ENCODE assay signal across 8 cellular contexts in the genomic region with DNA sequence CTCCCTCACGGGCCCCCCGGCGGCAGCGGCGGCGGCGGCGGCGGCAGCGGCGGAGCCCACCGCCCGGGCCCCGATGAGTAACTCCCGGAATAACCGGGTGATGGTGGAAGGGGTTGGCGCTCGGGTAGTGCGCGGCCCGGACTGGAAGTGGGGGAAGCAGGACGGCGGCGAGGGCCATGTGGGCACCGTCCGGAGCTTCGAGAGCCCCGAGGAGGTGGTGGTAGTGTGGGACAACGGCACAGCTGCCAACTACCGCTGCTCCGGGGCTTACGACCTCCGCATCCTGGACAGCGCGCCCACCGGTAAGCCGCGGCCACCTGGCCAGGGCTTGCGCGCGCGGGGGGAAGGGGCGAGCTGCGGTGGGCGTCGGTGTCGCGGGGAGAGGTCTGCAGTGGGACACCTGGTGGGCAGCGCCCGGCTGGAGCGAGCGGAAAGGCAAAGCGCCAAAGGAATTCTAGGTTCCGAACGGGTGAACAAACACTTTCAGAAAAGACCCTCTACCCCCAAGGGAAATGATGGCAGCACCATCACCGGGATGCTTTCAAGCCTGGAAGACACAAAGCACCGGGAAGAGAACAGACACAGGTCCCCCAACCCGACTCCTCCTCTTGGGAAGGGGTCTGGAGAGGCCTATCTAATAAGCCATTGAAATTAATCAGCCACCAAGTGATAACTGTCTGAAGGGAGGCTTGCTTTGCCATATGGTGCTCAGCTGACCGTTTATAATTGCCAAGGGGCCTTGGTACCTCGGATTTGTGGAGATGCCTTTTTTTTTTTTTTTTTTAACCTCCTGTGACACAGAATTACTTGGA. TPM values are rescaled to one million over a fixed set of nuclear protein-coding genes. Genes with fewer than 3 reads are reported as not detected.
DNase-seq lines count a peak whose midpoint lies in the region; ATAC-seq, FAIRE-seq and TF ChIP-seq lines count a peak whose summit lies in the region.

No MANE protein-coding gene starts in this region.

- peak; percentile 6 for FAIRE-seq in K562 (lab: Jason Lieb, UNC)

- WGBS in K562 (ENCODE audit: insufficient coverage, low coverage, missing lambda C conversion rate), result under 1% methylated on average over 26 of the region's 60 CpGs
- WGBS in spleen, 5 donors, result 1 to 5% (median 2%) methylated on average over 15 to 60 of the region's 60 CpGs

- CTCF ChIA-PET in K562 (lab: Yijun Ruan, JAX; ENCODE audit: low intra/inter-chr PET ratio), result no interaction called here

- H3K4me2 ChIP-seq in K562 (ENCODE audit: insufficient read depth, low read length), result peak overlapping the region; percentile 84

- H3K9me1 ChIP-seq in K562 (ENCODE audit: control insufficient read depth, insufficient read depth, low read length), result no peaks in the 10 kb centered on the region

- peak; percentile 4 for ATAC-seq in GM18861 (IDR thresholded peaks at IDR 0.05; ENCODE audit: unreplicated experiment)
- peak; percentile 4 for ATAC-seq in HG03135 (IDR thresholded peaks at IDR 0.05; ENCODE audit: unreplicated experiment)
- no peak; the same call in 2 of the 3 replicates for ATAC-seq in RWPE2 (ENCODE audit: low read depth)
- ATAC-seq in K562, result no peak

- peaks cover 12% of the 10 kb centered on the region; the same call in 1 of the 2 replicates for H4K20me1 ChIP-seq in K562 (replicated peaks; ENCODE audit: control insufficient read depth, insufficient read depth, low read length)

- H3K9me3 ChIP-seq in RWPE2 (ENCODE audit: severe bottlenecking) (no peaks in the 10 kb centered on the region), K562 (replicated peaks; ENCODE audit: control insufficient read depth, insufficient read depth, low read depth, low read length) (no peaks in the 10 kb centered on the region), spleen (peaks cover 0 to 7% (median 3%) of the 10 kb centered on the region in 8 donors)

- TSS peak; percentile 36 for BruUV-seq in K562 (replicated peaks; lab: Mats Ljungman, UMichigan)

- H3K36me3 ChIP-seq in RWPE2 (ENCODE audit: low read depth) (0 out of 2 replicates have a peak, but pooled peaks cover 4% of the 10 kb centered on the region), K562 (ENCODE audit: control insufficient read depth, insufficient read depth, low read length) (no peaks in the 10 kb centered on the region), spleen (no peaks in the 10 kb centered on the region)

- TF ChIP-seq POLR2A in K562 (conservative IDR thresholded peaks at IDR 0.05) (no peak), spleen (IDR thresholded peaks at IDR 0.05) (no peak)

- H3K4me1 ChIP-seq in RWPE2 (ENCODE audit: insufficient read depth, poor library complexity, severe bottlenecking), result peaks cover 4% of the 10 kb centered on the region
- H3K4me1 ChIP-seq in K562 (replicated peaks in 1 of 2; ENCODE audit: control insufficient read depth in 2 of 2, insufficient read depth in 2 of 2, low read length in 2 of 2), result peaks cover 12 to 14% of the 10 kb centered on the region in 2 experiments; a peak in 4 of 5 replicates
- peaks cover 6 to 61% (median 34%) of the 10 kb centered on the region in 6 donors for H3K4me1 ChIP-seq in spleen

- H3K27ac ChIP-seq in RWPE2 (ENCODE audit: poor library complexity, severe bottlenecking), result peak overlapping the region; percentile 74
- peak overlapping the region; percentile 95 for H3K27ac ChIP-seq in K562 (ENCODE audit: extremely low read depth, low read depth, low read length)
- H3K27ac ChIP-seq in spleen, result peak overlapping the region; percentile 92 to 99 (median 98)

- POLR2A ChIA-PET in K562 (lab: Yijun Ruan, JAX), result interaction anchor here (0.5 to 3.8 kb wide), 3 partner anchors 10 to 138 kb away, joined by 3 to 21 read pairs (median 5); partner anchors contain the start of gene ABHD3

- no peak for TF ChIP-seq RAD21 in K562 (CRISPR knock-in tag; conservative IDR thresholded peaks at IDR 0.05 in 1 of 2, IDR thresholded peaks at IDR 0.05 in 1 of 2)

- peak overlapping the region; percentile 90 to 98 for H3K9ac ChIP-seq in K562 (ENCODE audit: insufficient read depth in 1 of 2, low read depth in 2 of 2, low read length in 2 of 2)

- in situ Hi-C loops in K562 (cut with MboI), result no loop called here

- no peaks in the 10 kb centered on the region for H3K27me3 ChIP-seq in RWPE2 (ENCODE audit: insufficient read depth, poor library complexity, severe bottlenecking)
- no peaks in the 10 kb centered on the region for H3K27me3 ChIP-seq in K562 (ENCODE audit: control insufficient read depth in 2 of 2, insufficient read depth in 2 of 2, low read length in 2 of 2)
- H3K27me3 ChIP-seq in spleen (replicated peaks in 1 of 7), result no peaks in the 10 kb centered on the region

- no peak for TF ChIP-seq EP300 in K562 (IDR thresholded peaks at IDR 0.05; ENCODE audit: low read length)

- peak overlapping the region; percentile 88 for H3K4me3 ChIP-seq in AG10803 (ENCODE audit: low read length)
- peak overlapping the region; percentile 71 for H3K4me3 ChIP-seq in RWPE2 (ENCODE audit: severe bottlenecking)
- peak overlapping the region; percentile 90 for H3K4me3 ChIP-seq in K562
- H3K4me3 ChIP-seq in spleen, result peak overlapping the region; percentile 78 to 98 (median 93)

- peak; percentile 21 for DNase-seq in AG10803 (ENCODE audit: low read depth)
- no peak for DNase-seq in RWPE2 (ENCODE audit: low spot score)
- peak in 1 of 4 experiments; percentile 19 for DNase-seq in K562 (ENCODE audit: extremely low read depth in 1 of 4, low spot score in 3 of 4)
- peak; percentile 13 for DNase-seq in iPS-NIHi7 (ENCODE audit: extremely low spot score)
- no peak for DNase-seq in spleen
- DNase-seq in occipital lobe (lab: John Stamatoyannopoulos, UW), result no peak

- intact Hi-C loops in K562 (cut with micrococcal nuclease) (loop anchor here (5.0 to 10.0 kb wide), 2 partner anchors 129 to 247 kb away; partner anchors contain the start of gene SNRPD1), spleen (cut with DNase I; ENCODE audit: low total_unique reads) (loop anchor here (10.0 kb wide), 1 partner anchor 127 kb away; the partner anchor contains the start of gene SNRPD1)

- peak overlapping the region; percentile 49 for H2AFZ ChIP-seq in K562 (ENCODE audit: low read depth, low read length)

- TF ChIP-seq CTCF in AG10803 (conservative IDR thresholded peaks at IDR 0.05; ENCODE audit: low read length) (no peak), RWPE2 (IDR thresholded peaks at IDR 0.05; ENCODE audit: poor library complexity, severe bottlenecking) (peak; percentile 10), K562 (IDR thresholded peaks at IDR 0.05 in 2 of 3, conservative IDR thresholded peaks at IDR 0.05 in 1 of 3; ENCODE audit: insufficient read depth in 2 of 3, low read depth in 1 of 3, low read length in 3 of 3) (no peak), spleen (IDR thresholded peaks at IDR 0.05 in 8 of 11, conservative IDR thresholded peaks at IDR 0.05 in 3 of 11) (no peak)

- peaks cover 60% of the 10 kb centered on the region for H3K79me2 ChIP-seq in K562 (ENCODE audit: control insufficient read depth, insufficient read depth, low read length)

TF ChIP-seq in K562, 482 proteins besides CTCF, POLR2A, EP300 and RAD21 (continues in another document):
- TF ChIP-seq ZNF384 (IDR thresholded peaks at IDR 0.05; ENCODE audit: low read depth, low read length), result peak; percentile 59

RNA-seq across cellular contexts. Expression of gene MIB1, which starts 1.1 kb away (rescaled TPM):
- 30.5 and 81.2 TPM in 2 replicates for total RNA-seq in K562 (2011; cell fraction: chromatin; rRNA removed; ENCODE audit: low replicate concordance)
- 12.3 and 17.6 TPM in 2 replicates for total RNA-seq in K562 (2011; cell fraction: nucleolus; rRNA removed)
- 29.3 and 33.4 TPM in 2 replicates for total RNA-seq in K562 (2011; cell fraction: nucleoplasm; rRNA removed)
- total RNA-seq in K562 (2014; rRNA removed), result 21.3 and 23.2 TPM in 2 replicates
- total RNA-seq in K562 (2014; rRNA removed; fragmentation: Illumina TruSeq; extraction: Trizol), result 43.8 and 51.7 TPM in 2 replicates
- 32.8 and 34.8 TPM in 2 replicates for total RNA-seq in K562 (2015; rRNA removed; fragmentation: Illumina TruSeq; extraction: Trizol)
- 37.1 and 42.8 TPM in 2 replicates for total RNA-seq in K562 (2021)
- polyA plus RNA-seq in K562 (2011; rRNA removed), result 25.7 and 35.1 TPM in 2 replicates
- 5.4 and 13.4 TPM in 2 replicates for polyA plus RNA-seq in K562 (2011; cell fraction: cytosol; rRNA removed)
- polyA plus RNA-seq in K562 (2011; cell fraction: nucleus; rRNA removed), result 19.0 and 25.8 TPM in 2 replicates
- polyA plus RNA-seq in K562 (2012), result 19.3 and 21.7 TPM in 2 replicates
- 19.5 and 21.3 TPM in 2 replicates for polyA plus RNA-seq in K562 (2014; fragmentation: Illumina TruSeq; extraction: Trizol)
- polyA plus RNA-seq in K562 (2014; fragmentation: Nextera tagmentation; extraction: Ambion mirVana), result 1 to 10 TPM; 7.2 to 7.6 TPM
- polyA plus RNA-seq in K562 (2014; rRNA removed), result 9.7 and 10.3 TPM in 2 replicates
- 264 and 284 TPM in 2 replicates for polyA minus RNA-seq in K562 (2011; rRNA and poly(A)+ RNA removed)
- 62.5 and 81.2 TPM in 2 replicates for polyA minus RNA-seq in K562 (2011; cell fraction: cytosol; rRNA and poly(A)+ RNA removed)
- 16.8 and 43.3 TPM in 2 replicates for polyA minus RNA-seq in K562 (2011; cell fraction: nucleus; rRNA and poly(A)+ RNA removed)
- 10 to 100 TPM; 22.0 to 33.3 (median 28.7) TPM for total RNA-seq in spleen
- polyA plus RNA-seq in spleen, result 1 to 10 TPM; 2.7 to 4.1 (median 3.1) TPM
- 99.2 TPM for total RNA-seq in occipital lobe

RNA-seq across cellular contexts. Expression of gene ABHD3, which starts 37.1 kb away (rescaled TPM):
- total RNA-seq in K562 (2011; cell fraction: chromatin; rRNA removed; ENCODE audit: low replicate concordance), result 70.5 and 110 TPM in 2 replicates
- total RNA-seq in K562 (2011; cell fraction: nucleolus; rRNA removed), result 48.2 and 53.4 TPM in 2 replicates
- 85.0 and 108 TPM in 2 replicates for total RNA-seq in K562 (2011; cell fraction: nucleoplasm; rRNA removed)
- total RNA-seq in K562 (2014; rRNA removed), result 14.8 and 17.7 TPM in 2 replicates
- total RNA-seq in K562 (2014; rRNA removed; fragmentation: Illumina TruSeq; extraction: Trizol), result 25.2 and 27.9 TPM in 2 replicates
- 23.1 and 24.6 TPM in 2 replicates for total RNA-seq in K562 (2015; rRNA removed; fragmentation: Illumina TruSeq; extraction: Trizol)
- total RNA-seq in K562 (2021), result 19.4 and 20.7 TPM in 2 replicates
- 35.2 and 38.8 TPM in 2 replicates for polyA plus RNA-seq in K562 (2011; rRNA removed)
- 9.2 and 15.7 TPM in 2 replicates for polyA plus RNA-seq in K562 (2011; cell fraction: cytosol; rRNA removed)
- 71.2 and 105 TPM in 2 replicates for polyA plus RNA-seq in K562 (2011; cell fraction: nucleus; rRNA removed)
- polyA plus RNA-seq in K562 (2012), result 19.2 and 35.7 TPM in 2 replicates
- polyA plus RNA-seq in K562 (2014; fragmentation: Illumina TruSeq; extraction: Trizol), result 14.4 and 18.1 TPM in 2 replicates
- polyA plus RNA-seq in K562 (2014; fragmentation: Nextera tagmentation; extraction: Ambion mirVana), result 1 to 10 TPM; 6.3 to 8.1 TPM
- 28.0 and 31.4 TPM in 2 replicates for polyA plus RNA-seq in K562 (2014; rRNA removed)
- 20.7 and 23.9 TPM in 2 replicates for polyA minus RNA-seq in K562 (2011; rRNA and poly(A)+ RNA removed)
- polyA minus RNA-seq in K562 (2011; cell fraction: cytosol; rRNA and poly(A)+ RNA removed), result 6.7 and 13.5 TPM in 2 replicates
- 36.8 and 48.9 TPM in 2 replicates for polyA minus RNA-seq in K562 (2011; cell fraction: nucleus; rRNA and poly(A)+ RNA removed)
- total RNA-seq in spleen, result 10 to 100 TPM; 23.8 to 34.8 (median 29.0) TPM
- 10 to 100 TPM; 25.3 to 34.4 (median 25.9) TPM for polyA plus RNA-seq in spleen
- 13.4 TPM for total RNA-seq in occipital lobe

Comparison
In these comparisons a context has a peak if more than half of its experiments do, and no peak if none do; other contexts are left out.
1. DNase-seq: peak in AG10803 (single experiment) and iPS-NIHi7 (single experiment); none in RWPE2 (single experiment), spleen (single experiment) and occipital lobe (single experiment).
2. ATAC-seq: peak in GM18861 (single experiment) and HG03135 (single experiment); none in RWPE2 (single experiment) and K562 (single experiment).
3. Peak in every context shown above with its lines, with median percentiles within 50 percentile points of each other: H3K4me3 ChIP-seq and H3K27ac ChIP-seq.